Comparison of ENCODE assay signal across 8 cellular contexts in the genomic region with DNA sequence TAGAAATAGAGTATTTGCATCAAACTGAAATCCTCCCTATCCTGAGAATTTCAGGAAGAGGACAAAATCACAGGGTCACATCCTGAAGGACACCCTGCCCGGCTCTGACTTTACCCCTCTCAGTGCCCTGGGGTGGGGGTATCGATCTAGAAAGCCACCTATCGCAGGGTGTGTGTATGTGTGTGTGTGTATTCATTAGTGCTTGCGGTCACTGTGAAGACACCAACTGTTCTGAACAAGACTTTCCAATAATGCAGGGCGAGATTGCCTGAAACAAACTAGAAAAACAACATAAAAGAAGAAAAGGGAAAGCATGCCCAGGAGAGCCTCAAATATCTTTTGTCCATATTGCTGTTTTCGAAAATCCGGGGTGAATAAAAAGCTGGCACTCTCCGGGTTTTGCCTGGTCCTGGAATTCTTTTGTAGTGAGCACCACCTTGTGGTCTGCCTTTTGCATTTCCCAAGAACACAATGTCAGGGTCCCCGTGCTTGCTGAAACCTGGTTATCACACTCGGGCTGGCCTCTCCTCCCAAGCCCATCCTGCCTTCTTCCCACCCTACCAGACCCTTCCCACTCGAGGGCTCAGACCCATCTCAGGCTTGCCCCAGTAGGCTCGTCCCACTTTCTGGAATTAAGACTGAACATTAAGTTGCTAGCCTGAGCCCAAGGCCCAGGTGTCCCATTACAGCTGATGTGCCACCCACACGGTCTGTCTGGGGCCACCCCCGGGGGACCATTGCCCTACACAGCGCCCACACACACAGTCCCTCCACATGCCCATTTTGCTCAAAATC. TPM values are rescaled to one million over a fixed set of nuclear protein-coding genes. Genes with fewer than 3 reads are reported as not detected.
DNase-seq lines count a peak whose midpoint lies in the region; ATAC-seq and TF ChIP-seq lines count a peak whose summit lies in the region.

No MANE protein-coding gene starts in this region.

- H3F3A ChIP-seq in SK-N-SH (replicated peaks; ENCODE audit: insufficient read depth) = no peaks in the 10 kb centered on the region
- no peaks in the 10 kb centered on the region for H3F3A ChIP-seq in neural cell (ENCODE audit: insufficient read depth, low read length, poor library complexity, severe bottlenecking)

- POLR2A ChIA-PET in SK-N-SH (lab: Yijun Ruan, JAX) = no interaction called here

- TF ChIP-seq CTCF in SK-N-SH (IDR thresholded peaks at IDR 0.05) (peak; percentile 77), fibroblast of mammary gland (conservative IDR thresholded peaks at IDR 0.05; ENCODE audit: control insufficient read depth, insufficient read depth, low read depth, low read length) (peak; percentile 71), neural cell (IDR thresholded peaks at IDR 0.05; ENCODE audit: poor library complexity, severe bottlenecking) (peak; percentile 93)

- CTCF ChIA-PET in SK-N-SH (lab: Yijun Ruan, JAX) = interaction anchor here (0.6 to 11.4 kb wide), 23 partner anchors 8 to 724 kb away, joined by 3 to 84 read pairs (median 4); a partner anchor contains a TSS

- H3K9me2 ChIP-seq in SK-N-SH (no peaks in the 10 kb centered on the region), neural cell (ENCODE audit: insufficient read depth, low read length) (no peaks in the 10 kb centered on the region)

- H4K20me1 ChIP-seq in SK-N-SH (ENCODE audit: insufficient read depth) = no peaks in the 10 kb centered on the region
- no peaks in the 10 kb centered on the region for H4K20me1 ChIP-seq in neural cell (ENCODE audit: insufficient read depth)

- H2AFZ ChIP-seq in SK-N-SH (ENCODE audit: low read depth) (no peak overlapping the region; the same call in 1 of the 2 replicates), neural cell (ENCODE audit: low read depth, low read length) (no peak overlapping the region)

- H3K27me3 ChIP-seq in SK-N-SH (ENCODE audit: insufficient read depth) = no peaks in the 10 kb centered on the region
- no peaks in the 10 kb centered on the region for H3K27me3 ChIP-seq in neural cell (ENCODE audit: insufficient read depth, low read depth, low read length)

- H3K27ac ChIP-seq in SK-N-SH (ENCODE audit: low read depth in 2 of 2, low read length in 1 of 2) = no peak overlapping the region
- no peak overlapping the region for H3K27ac ChIP-seq in neural cell (ENCODE audit: low read length)

- no peaks in the 10 kb centered on the region for H3K79me2 ChIP-seq in SK-N-SH (ENCODE audit: insufficient read depth)
- H3K79me2 ChIP-seq in neural cell (replicated peaks; ENCODE audit: insufficient read depth, low read length) = no peaks in the 10 kb centered on the region

- H3K4me1 ChIP-seq in SK-N-SH (ENCODE audit: control insufficient read depth in 1 of 2, insufficient read depth in 2 of 2, low read depth in 1 of 2, low read length in 1 of 2) = no peaks in the 10 kb centered on the region; a peak in 1 of 4 replicates

- H3K4me2 ChIP-seq in SK-N-SH (no peak overlapping the region), neural cell (ENCODE audit: low read length) (no peak overlapping the region)

- no peak for TF ChIP-seq EP300 in SK-N-SH (IDR thresholded peaks at IDR 0.05; ENCODE audit: borderline replicate concordance in 1 of 2, low read depth in 1 of 2, low read length in 1 of 2)
- TF ChIP-seq EP300 in neural cell (conservative IDR thresholded peaks at IDR 0.05; ENCODE audit: poor library complexity, severe bottlenecking) = no peak

- DNase-seq in SKM-1 treated with dmso at 0.1 percent for 144 hours (lab: John Stamatoyannopoulos, UW; ENCODE audit: unreplicated experiment) (peak; percentile 40), SKM-1 (lab: John Stamatoyannopoulos, UW; ENCODE audit: unreplicated experiment) (no peak), MV-4-11 (lab: John Stamatoyannopoulos, UW) (peak; percentile 18), SK-N-SH (peak; percentile 74), fibroblast of mammary gland (ENCODE audit: low read depth) (peak; percentile 80), GM19240 (ENCODE audit: insufficient read length, low spot score) (no peak)

- H3K9me3 ChIP-seq in SK-N-SH = no peaks in the 10 kb centered on the region
- H3K9me3 ChIP-seq in neural cell (ENCODE audit: low read length) = no peaks in the 10 kb centered on the region

- H3K9ac ChIP-seq in SK-N-SH (no peak overlapping the region), neural cell (ENCODE audit: low read length) (no peak overlapping the region)

- ATAC-seq in GM19395 (IDR thresholded peaks at IDR 0.05; ENCODE audit: unreplicated experiment) = no peak

- peak; percentile 87 for TF ChIP-seq RAD21 in SK-N-SH (IDR thresholded peaks at IDR 0.05; ENCODE audit: low read length)
- TF ChIP-seq RAD21 in neural cell (conservative IDR thresholded peaks at IDR 0.05) = peak; percentile 97

- WGBS in SK-N-SH (ENCODE audit: low lambda C conversion rate) = 24% methylated on average over 15 of the region's 15 CpGs

- H3K4me3 ChIP-seq in SK-N-SH (ENCODE audit: low read depth in 2 of 2, low read length in 1 of 2) (no peak overlapping the region; a peak in 1 of 4 replicates), fibroblast of mammary gland (ENCODE audit: control insufficient read depth, low read depth, low read length) (no peak overlapping the region), neural cell (ENCODE audit: low read length) (no peak overlapping the region)

- H3K36me3 ChIP-seq in SK-N-SH (replicated peaks in 1 of 2; ENCODE audit: control insufficient read depth in 1 of 2, insufficient read depth in 2 of 2, low read length in 1 of 2) = no peaks in the 10 kb centered on the region
- no peaks in the 10 kb centered on the region for H3K36me3 ChIP-seq in neural cell (ENCODE audit: insufficient read depth, low read length)

TF ChIP-seq in SK-N-SH, 30 proteins besides CTCF, POLR2A, EP300 and RAD21:
- no peak for TF ChIP-seq ELF1 (IDR thresholded peaks at IDR 0.05)
- peak; percentile 77 for TF ChIP-seq SMC3 (IDR thresholded peaks at IDR 0.05; ENCODE audit: low read depth, low read length)

TF ChIP-seq in neural cell, 6 proteins besides CTCF, POLR2A, EP300 and RAD21:
- TF ChIP-seq TAF1 (IDR thresholded peaks at IDR 0.05; ENCODE audit: low read depth) (no peak), EZH2 (IDR thresholded peaks at IDR 0.05; ENCODE audit: borderline replicate concordance, insufficient read depth, low read length, poor library complexity, severe bottlenecking) (no peak), SMC3 (conservative IDR thresholded peaks at IDR 0.05; ENCODE audit: poor library complexity) (peak; percentile 98)

RNA-seq across cellular contexts. Expression of a gene that starts 25.0 kb away (rescaled TPM):
- 107 and 123 TPM in 2 replicates for polyA plus RNA-seq in SK-N-SH (2012; rRNA removed)
- polyA plus RNA-seq in SK-N-SH (2012; cell fraction: cytosol; rRNA removed) = 147 and 188 TPM in 2 replicates
- polyA plus RNA-seq in SK-N-SH (2012; cell fraction: nucleus; rRNA removed) = 29.4 and 69.0 TPM in 2 replicates
- 250 and 269 TPM in 2 replicates for polyA plus RNA-seq in neural cell
- polyA minus RNA-seq in neural cell = 154 and 174 TPM in 2 replicates

Comparison
In these comparisons a context has a peak if more than half of its experiments do, and no peak if none do; other contexts are left out.
1. DNase-seq: peak in SKM-1 treated with dmso at 0.1 percent for 144 hours (single experiment), MV-4-11 (single experiment), SK-N-SH (single experiment) and fibroblast of mammary gland (single experiment); none in SKM-1 (single experiment) and GM19240 (single experiment).
2. Peak in every context shown above with its lines, with median percentiles within 50 percentile points of each other: CTCF ChIP-seq.